1 cellular context compared by ENCODE assay signal in the genomic region with DNA sequence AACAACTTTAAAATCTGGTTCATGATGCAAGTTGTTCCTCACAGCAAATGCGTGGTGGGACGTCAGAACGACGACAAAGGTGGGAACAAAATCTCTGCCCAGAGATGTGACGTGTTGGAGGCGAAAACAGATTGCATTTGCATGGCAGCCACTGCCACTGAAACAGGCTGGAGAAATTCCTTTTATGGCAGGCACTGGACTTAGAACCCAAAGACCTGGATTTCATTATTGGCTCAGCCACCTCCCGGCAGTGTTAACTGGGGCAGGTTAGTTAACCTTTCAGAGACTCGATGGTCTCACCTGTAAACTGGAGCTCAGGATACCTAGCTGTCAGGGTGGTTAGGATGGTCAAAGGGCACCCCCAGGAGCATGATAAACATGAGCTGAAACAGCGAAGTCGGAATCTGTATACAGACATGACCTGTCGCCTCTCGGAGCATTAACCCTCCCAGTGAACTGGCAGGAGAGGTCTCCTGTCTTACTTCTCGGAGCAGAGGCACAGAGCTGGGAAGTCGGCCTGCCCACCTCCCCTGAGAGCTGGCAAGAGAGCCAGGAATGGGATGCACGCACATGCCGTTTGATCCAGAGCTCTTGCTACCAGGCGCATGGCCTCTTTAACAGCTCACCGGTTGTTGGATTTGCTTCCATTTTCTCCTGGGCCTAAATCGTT.
TF ChIP-seq lines count a peak whose summit lies in the region.

No MANE protein-coding gene starts in this region.

TF ChIP-seq in HepG2, 621 proteins besides CTCF, POLR2A, EP300 and RAD21 (continued from another document and continues in another):
- TF ChIP-seq, protein P1, sequence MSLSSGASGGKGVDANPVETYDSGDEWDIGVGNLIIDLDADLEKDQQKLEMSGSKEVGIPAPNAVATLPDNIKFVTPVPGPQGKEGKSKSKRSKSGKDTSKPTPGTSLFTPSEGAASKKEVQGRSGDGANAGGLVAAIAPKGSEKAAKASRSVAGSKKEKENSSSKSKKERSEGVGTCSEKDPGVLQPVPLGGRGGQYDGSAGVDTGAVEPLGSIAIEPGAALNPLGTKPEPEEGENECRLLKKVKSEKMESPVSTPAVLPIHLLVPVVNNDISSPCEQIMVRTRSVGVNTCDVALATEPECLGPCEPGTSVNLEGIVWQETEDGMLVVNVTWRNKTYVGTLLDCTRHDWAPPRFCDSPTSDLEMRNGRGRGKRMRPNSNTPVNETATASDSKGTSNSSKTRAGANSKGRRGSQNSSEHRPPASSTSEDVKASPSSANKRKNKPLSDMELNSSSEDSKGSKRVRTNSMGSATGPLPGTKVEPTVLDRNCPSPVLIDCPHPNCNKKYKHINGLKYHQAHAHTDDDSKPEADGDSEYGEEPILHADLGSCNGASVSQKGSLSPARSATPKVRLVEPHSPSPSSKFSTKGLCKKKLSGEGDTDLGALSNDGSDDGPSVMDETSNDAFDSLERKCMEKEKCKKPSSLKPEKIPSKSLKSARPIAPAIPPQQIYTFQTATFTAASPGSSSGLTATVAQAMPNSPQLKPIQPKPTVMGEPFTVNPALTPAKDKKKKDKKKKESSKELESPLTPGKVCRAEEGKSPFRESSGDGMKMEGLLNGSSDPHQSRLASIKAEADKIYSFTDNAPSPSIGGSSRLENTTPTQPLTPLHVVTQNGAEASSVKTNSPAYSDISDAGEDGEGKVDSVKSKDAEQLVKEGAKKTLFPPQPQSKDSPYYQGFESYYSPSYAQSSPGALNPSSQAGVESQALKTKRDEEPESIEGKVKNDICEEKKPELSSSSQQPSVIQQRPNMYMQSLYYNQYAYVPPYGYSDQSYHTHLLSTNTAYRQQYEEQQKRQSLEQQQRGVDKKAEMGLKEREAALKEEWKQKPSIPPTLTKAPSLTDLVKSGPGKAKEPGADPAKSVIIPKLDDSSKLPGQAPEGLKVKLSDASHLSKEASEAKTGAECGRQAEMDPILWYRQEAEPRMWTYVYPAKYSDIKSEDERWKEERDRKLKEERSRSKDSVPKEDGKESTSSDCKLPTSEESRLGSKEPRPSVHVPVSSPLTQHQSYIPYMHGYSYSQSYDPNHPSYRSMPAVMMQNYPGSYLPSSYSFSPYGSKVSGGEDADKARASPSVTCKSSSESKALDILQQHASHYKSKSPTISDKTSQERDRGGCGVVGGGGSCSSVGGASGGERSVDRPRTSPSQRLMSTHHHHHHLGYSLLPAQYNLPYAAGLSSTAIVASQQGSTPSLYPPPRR (CRISPR knock-in tag; IDR thresholded peaks at IDR 0.05; ENCODE audit: borderline replicate concordance): peak; percentile 13; the same call in 1 of the 2 replicates
- TF ChIP-seq ZSCAN20 (CRISPR knock-in tag; IDR thresholded peaks at IDR 0.05; ENCODE audit: borderline replicate concordance) (no peak), ZNF33A (CRISPR knock-in tag; IDR thresholded peaks at IDR 0.05; ENCODE audit: borderline replicate concordance) (no peak), REPIN1 (CRISPR knock-in tag; IDR thresholded peaks at IDR 0.05; ENCODE audit: borderline replicate concordance, low read depth) (no peak), RBAK (CRISPR knock-in tag; IDR thresholded peaks at IDR 0.05) (no peak), RCOR2 (CRISPR knock-in tag; IDR thresholded peaks at IDR 0.05) (no peak), ESRRA (CRISPR knock-in tag; IDR thresholded peaks at IDR 0.05; ENCODE audit: low read depth) (no peak), ZNF256 (CRISPR knock-in tag; conservative IDR thresholded peaks at IDR 0.05) (no peak), SMAD3 (CRISPR knock-in tag; IDR thresholded peaks at IDR 0.05) (no peak), TSC22D2 (CRISPR knock-in tag; IDR thresholded peaks at IDR 0.05; ENCODE audit: borderline replicate concordance) (no peak), ZNF782 (CRISPR knock-in tag; IDR thresholded peaks at IDR 0.05; ENCODE audit: borderline replicate concordance) (no peak), FOXP1 (IDR thresholded peaks at IDR 0.05) (no peak), FOXP1 (CRISPR knock-in tag; IDR thresholded peaks at IDR 0.05) (peak; percentile 50; the same call in 1 of the 2 replicates), SCMH1 (CRISPR knock-in tag; IDR thresholded peaks at IDR 0.05; ENCODE audit: borderline replicate concordance) (no peak), ZNF615 (CRISPR knock-in tag; IDR thresholded peaks at IDR 0.05; ENCODE audit: borderline replicate concordance) (no peak), ZNF737 (CRISPR knock-in tag; IDR thresholded peaks at IDR 0.05; ENCODE audit: borderline replicate concordance) (no peak), ZFP36L2 (CRISPR knock-in tag; IDR thresholded peaks at IDR 0.05) (no peak), ZIK1 (CRISPR knock-in tag; IDR thresholded peaks at IDR 0.05; ENCODE audit: borderline replicate concordance, low read depth) (no peak), ZNF543 (CRISPR knock-in tag; IDR thresholded peaks at IDR 0.05) (0 out of 2 replicates have a peak, but pooled peaks have one; percentile 20), ZNF747 (CRISPR knock-in tag; IDR thresholded peaks at IDR 0.05; ENCODE audit: borderline replicate concordance) (no peak), NBN (conservative IDR thresholded peaks at IDR 0.05) (no peak), TEAD3 (CRISPR knock-in tag; optimal IDR thresholded peaks at IDR 0.05; ENCODE audit: borderline replicate concordance) (peak; percentile 66), ZNF549 (CRISPR knock-in tag; IDR thresholded peaks at IDR 0.05) (no peak), NCOA2 (CRISPR knock-in tag; IDR thresholded peaks at IDR 0.05) (no peak), ZNF75D (CRISPR knock-in tag; IDR thresholded peaks at IDR 0.05; ENCODE audit: borderline replicate concordance) (no peak), PHF5A (CRISPR knock-in tag; IDR thresholded peaks at IDR 0.05; ENCODE audit: low read depth, unreplicated experiment) (no peak), GFI1 (CRISPR knock-in tag; IDR thresholded peaks at IDR 0.05; ENCODE audit: borderline replicate concordance) (no peak; the same call in 1 of the 2 replicates), ZSCAN22 (CRISPR knock-in tag; IDR thresholded peaks at IDR 0.05) (no peak), ZNF572 (CRISPR knock-in tag; IDR thresholded peaks at IDR 0.05) (no peak), DNMT3B (CRISPR knock-in tag; conservative IDR thresholded peaks at IDR 0.05) (no peak), FOXJ3 (CRISPR knock-in tag; IDR thresholded peaks at IDR 0.05; ENCODE audit: borderline replicate concordance) (peak; percentile 37; the same call in 1 of the 2 replicates), ZFP41 (CRISPR knock-in tag; IDR thresholded peaks at IDR 0.05; ENCODE audit: borderline replicate concordance) (no peak), SP140L (CRISPR knock-in tag; IDR thresholded peaks at IDR 0.05; ENCODE audit: borderline replicate concordance) (no peak), IRX3 (CRISPR knock-in tag; IDR thresholded peaks at IDR 0.05; ENCODE audit: borderline replicate concordance, low read depth) (no peak), ETV5 (CRISPR knock-in tag; IDR thresholded peaks at IDR 0.05; ENCODE audit: borderline replicate concordance) (no peak; the same call in 1 of the 2 replicates), NFKBIZ (CRISPR knock-in tag; IDR thresholded peaks at IDR 0.05) (no peak), ZNF772 (CRISPR knock-in tag; IDR thresholded peaks at IDR 0.05) (no peak), ZNF230 (CRISPR knock-in tag; IDR thresholded peaks at IDR 0.05) (no peak), SMAD9 (CRISPR knock-in tag; IDR thresholded peaks at IDR 0.05) (no peak), KLF16 (CRISPR knock-in tag; IDR thresholded peaks at IDR 0.05) (peak in 1 of 2 experiments; percentile 70; a peak in 1 of 4 replicates), NFATC3 (CRISPR knock-in tag; IDR thresholded peaks at IDR 0.05) (no peak), SP1 (IDR thresholded peaks at IDR 0.05) (no peak), SP1 (CRISPR knock-in tag; IDR thresholded peaks at IDR 0.05) (no peak), SIN3B (IDR thresholded peaks at IDR 0.05; ENCODE audit: low read length) (no peak)
- TF ChIP-seq, protein P2, sequence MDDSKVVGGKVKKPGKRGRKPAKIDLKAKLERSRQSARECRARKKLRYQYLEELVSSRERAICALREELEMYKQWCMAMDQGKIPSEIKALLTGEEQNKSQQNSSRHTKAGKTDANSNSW (CRISPR knock-in tag; IDR thresholded peaks at IDR 0.05; ENCODE audit: borderline replicate concordance): no peak
- TF ChIP-seq, protein P3, sequence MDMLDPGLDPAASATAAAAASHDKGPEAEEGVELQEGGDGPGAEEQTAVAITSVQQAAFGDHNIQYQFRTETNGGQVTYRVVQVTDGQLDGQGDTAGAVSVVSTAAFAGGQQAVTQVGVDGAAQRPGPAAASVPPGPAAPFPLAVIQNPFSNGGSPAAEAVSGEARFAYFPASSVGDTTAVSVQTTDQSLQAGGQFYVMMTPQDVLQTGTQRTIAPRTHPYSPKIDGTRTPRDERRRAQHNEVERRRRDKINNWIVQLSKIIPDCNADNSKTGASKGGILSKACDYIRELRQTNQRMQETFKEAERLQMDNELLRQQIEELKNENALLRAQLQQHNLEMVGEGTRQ (IDR thresholded peaks at IDR 0.05; ENCODE audit: low read depth, low read length): no peak
- TF ChIP-seq, protein P3 (CRISPR knock-in tag; IDR thresholded peaks at IDR 0.05; ENCODE audit: borderline replicate concordance): peak; percentile 91; the same call in 1 of the 2 replicates
- TF ChIP-seq, protein P4, sequence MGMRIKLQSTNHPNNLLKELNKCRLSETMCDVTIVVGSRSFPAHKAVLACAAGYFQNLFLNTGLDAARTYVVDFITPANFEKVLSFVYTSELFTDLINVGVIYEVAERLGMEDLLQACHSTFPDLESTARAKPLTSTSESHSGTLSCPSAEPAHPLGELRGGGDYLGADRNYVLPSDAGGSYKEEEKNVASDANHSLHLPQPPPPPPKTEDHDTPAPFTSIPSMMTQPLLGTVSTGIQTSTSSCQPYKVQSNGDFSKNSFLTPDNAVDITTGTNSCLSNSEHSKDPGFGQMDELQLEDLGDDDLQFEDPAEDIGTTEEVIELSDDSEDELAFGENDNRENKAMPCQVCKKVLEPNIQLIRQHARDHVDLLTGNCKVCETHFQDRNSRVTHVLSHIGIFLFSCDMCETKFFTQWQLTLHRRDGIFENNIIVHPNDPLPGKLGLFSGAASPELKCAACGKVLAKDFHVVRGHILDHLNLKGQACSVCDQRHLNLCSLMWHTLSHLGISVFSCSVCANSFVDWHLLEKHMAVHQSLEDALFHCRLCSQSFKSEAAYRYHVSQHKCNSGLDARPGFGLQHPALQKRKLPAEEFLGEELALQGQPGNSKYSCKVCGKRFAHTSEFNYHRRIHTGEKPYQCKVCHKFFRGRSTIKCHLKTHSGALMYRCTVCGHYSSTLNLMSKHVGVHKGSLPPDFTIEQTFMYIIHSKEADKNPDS (CRISPR knock-in tag; IDR thresholded peaks at IDR 0.05): no peak
- TF ChIP-seq, protein P5, sequence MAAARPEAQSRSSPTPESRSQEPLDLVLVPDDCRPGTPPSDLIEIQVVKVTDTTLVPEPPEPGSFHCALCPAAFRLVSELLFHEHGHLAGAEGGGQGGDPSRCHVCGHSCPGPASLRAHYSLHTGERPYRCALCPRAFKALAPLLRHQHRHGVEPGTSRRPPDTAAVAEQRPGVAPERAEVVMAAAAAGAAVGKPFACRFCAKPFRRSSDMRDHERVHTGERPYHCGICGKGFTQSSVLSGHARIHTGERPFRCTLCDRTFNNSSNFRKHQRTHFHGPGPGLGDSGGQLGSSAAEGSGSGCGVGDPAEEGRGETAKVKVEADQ (CRISPR knock-in tag; IDR thresholded peaks at IDR 0.05; ENCODE audit: borderline replicate concordance): no peak
- TF ChIP-seq, protein P6, sequence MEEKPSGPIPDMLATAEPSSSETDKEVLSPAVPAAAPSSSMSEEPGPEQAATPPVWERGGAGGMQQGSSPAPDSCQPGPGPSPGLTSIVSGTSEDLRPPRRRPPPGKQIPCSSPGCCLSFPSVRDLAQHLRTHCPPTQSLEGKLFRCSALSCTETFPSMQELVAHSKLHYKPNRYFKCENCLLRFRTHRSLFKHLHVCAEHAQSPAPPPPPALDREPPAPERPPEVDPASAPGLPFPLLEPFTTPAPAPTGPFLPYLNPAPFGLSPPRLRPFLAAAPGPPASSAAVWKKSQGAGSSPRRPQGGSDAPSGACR (CRISPR knock-in tag; IDR thresholded peaks at IDR 0.05): no peak
- TF ChIP-seq, protein P7, sequence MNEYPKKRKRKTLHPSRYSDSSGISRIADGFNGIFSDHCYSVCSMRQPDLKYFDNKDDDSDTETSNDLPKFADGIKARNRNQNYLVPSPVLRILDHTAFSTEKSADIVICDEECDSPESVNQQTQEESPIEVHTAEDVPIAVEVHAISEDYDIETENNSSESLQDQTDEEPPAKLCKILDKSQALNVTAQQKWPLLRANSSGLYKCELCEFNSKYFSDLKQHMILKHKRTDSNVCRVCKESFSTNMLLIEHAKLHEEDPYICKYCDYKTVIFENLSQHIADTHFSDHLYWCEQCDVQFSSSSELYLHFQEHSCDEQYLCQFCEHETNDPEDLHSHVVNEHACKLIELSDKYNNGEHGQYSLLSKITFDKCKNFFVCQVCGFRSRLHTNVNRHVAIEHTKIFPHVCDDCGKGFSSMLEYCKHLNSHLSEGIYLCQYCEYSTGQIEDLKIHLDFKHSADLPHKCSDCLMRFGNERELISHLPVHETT (CRISPR knock-in tag; conservative IDR thresholded peaks at IDR 0.05): no peak
- TF ChIP-seq, protein P8, sequence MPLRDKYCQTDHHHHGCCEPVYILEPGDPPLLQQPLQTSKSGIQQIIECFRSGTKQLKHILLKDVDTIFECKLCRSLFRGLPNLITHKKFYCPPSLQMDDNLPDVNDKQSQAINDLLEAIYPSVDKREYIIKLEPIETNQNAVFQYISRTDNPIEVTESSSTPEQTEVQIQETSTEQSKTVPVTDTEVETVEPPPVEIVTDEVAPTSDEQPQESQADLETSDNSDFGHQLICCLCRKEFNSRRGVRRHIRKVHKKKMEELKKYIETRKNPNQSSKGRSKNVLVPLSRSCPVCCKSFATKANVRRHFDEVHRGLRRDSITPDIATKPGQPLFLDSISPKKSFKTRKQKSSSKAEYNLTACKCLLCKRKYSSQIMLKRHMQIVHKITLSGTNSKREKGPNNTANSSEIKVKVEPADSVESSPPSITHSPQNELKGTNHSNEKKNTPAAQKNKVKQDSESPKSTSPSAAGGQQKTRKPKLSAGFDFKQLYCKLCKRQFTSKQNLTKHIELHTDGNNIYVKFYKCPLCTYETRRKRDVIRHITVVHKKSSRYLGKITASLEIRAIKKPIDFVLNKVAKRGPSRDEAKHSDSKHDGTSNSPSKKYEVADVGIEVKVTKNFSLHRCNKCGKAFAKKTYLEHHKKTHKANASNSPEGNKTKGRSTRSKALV (CRISPR knock-in tag; IDR thresholded peaks at IDR 0.05): no peak
- TF ChIP-seq, protein P9, sequence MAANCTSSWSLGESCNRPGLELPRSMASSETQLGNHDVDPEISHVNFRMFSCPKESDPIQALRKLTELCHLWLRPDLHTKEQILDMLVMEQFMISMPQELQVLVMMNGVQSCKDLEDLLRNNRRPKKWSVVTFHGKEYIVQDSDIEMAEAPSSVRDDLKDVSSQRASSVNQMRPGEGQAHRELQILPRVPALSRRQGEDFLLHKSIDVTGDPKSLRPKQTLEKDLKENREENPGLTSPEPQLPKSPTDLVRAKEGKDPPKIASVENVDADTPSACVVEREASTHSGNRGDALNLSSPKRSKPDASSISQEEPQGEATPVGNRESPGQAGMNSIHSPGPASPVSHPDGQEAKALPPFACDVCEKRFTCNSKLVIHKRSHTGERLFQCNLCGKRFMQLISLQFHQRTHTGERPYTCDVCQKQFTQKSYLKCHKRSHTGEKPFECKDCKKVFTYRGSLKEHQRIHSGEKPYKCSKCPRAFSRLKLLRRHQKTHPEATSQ (CRISPR knock-in tag; IDR thresholded peaks at IDR 0.05; ENCODE audit: borderline replicate concordance): no peak
